ENCODE assay signal across 19 cellular contexts in the genomic region with DNA sequence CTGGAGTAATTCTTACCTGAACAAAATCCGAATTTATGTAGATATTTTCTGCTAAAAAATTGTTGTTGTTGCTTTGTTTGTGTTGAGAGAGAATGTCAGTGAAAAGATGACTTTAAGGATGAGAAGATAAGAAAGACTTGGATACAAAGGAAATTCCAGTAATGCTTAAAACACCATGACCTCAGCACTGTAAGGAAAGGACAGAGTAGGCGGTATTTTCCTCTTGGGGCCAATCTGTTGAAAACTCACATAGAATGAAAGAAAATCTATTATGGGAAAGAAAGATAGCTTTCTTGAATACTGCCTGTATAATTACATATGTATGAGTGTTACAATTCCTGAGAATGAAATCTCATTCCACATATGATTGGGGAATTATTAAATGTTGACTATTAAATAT. TPM values are rescaled to one million over a fixed set of nuclear protein-coding genes. Genes with fewer than 3 reads are reported as not detected.
DNase-seq lines count a peak whose midpoint lies in the region; TF ChIP-seq lines count a peak whose summit lies in the region.
"Had no signal": no experiment of that assay in that cellular context is flagged by ENCODE, and none has a peak within 500 bp of the region (broad histone marks: within the 10 kb centered on the region; RNA-seq: fewer than 3 reads in every experiment).

No MANE protein-coding gene starts in this region.

- CTCF ChIA-PET in Caco-2 (lab: Charles Lee), result no interaction called here

- in situ Hi-C loops in GM23248 (cut with MboI), result loop anchor here (25.0 kb wide), 2 partner anchors 141 to 1009 kb away; no protein-coding TSS in a partner anchor

- H3K9me3 ChIP-seq in GM23248 (ENCODE audit: low read depth) (no peaks in the 10 kb centered on the region), mesodermal cell (ENCODE audit: control insufficient read depth, low read length) (no peaks in the 10 kb centered on the region), spleen (no peaks in the 10 kb centered on the region), Caco-2 (no peaks in the 10 kb centered on the region)
- H3K9me3 ChIP-seq: testis had no signal

- no peaks in the 10 kb centered on the region for H3K4me1 Mint-ChIP-seq in Caco-2 (ENCODE audit: low read depth, unreplicated experiment)
- H3K4me1 Mint-ChIP-seq: activated naive CD8-positive, alpha-beta T cell treated with anti-CD3 and anti-CD28 coated beads for 36 hours; CD4-positive, CD25-positive, alpha-beta regulatory T cell; stimulated activated effector memory CD8-positive, alpha-beta T cell treated with anti-CD3 and anti-CD28 coated beads, Interleukin-12 subunit alpha, Interleukin-12 subunit beta, amount 100 ng/mL, for 72 hours had no signal

- BruUV-seq in Caco-2 (replicated peaks; lab: Mats Ljungman, UMichigan), result no TSS peak

- peak overlapping the region; percentile 76 for H3K27ac ChIP-seq in GM23248
- peak overlapping the region; percentile 33 for H3K27ac ChIP-seq in mesodermal cell (ENCODE audit: low read depth, low read length, severe bottlenecking)
- H3K27ac ChIP-seq in spleen, result peak overlapping the region in 5 of 8 donors; percentile 22 to 55 (median 41)
- H3K27ac ChIP-seq: epithelial cell of prostate had no signal

- H4K20me1 ChIP-seq in GM23248 (ENCODE audit: insufficient read depth), result no peaks in the 10 kb centered on the region

- no peak overlapping the region for H3K4me3 Mint-ChIP-seq in Caco-2 (ENCODE audit: unreplicated experiment)
- H3K4me3 Mint-ChIP-seq: activated CD8-positive, alpha-beta T cell treated with anti-CD3 and anti-CD28 coated beads for 36 hours; activated naive CD8-positive, alpha-beta T cell treated with anti-CD3 and anti-CD28 coated beads for 36 hours; CD4-positive, CD25-positive, alpha-beta regulatory T cell; GM23338; stimulated activated effector memory CD8-positive, alpha-beta T cell treated with anti-CD3 and anti-CD28 coated beads, Interleukin-12 subunit alpha, Interleukin-12 subunit beta, amount 100 ng/mL, for 72 hours had no signal

- DNase-seq in GM23248, result peak; percentile 60
- peak; percentile 4 for DNase-seq in fibroblast of peridontal ligament (ENCODE audit: extremely low read depth)
- DNase-seq in spleen, result no peak
- no peak for DNase-seq in HuH-7 (ENCODE audit: low spot score)
- no peak for DNase-seq in NK-92 (lab: John Stamatoyannopoulos, UW; ENCODE audit: unreplicated experiment)
- DNase-seq in Caco-2, result no peak
- DNase-seq: activated CD8-positive, alpha-beta T cell treated with anti-CD3 and anti-CD28 coated beads for 36 hours; activated effector memory CD4-positive, alpha-beta T cell treated with Interleukin-2 at 50 U/mL for 16 hours; activated naive CD8-positive, alpha-beta T cell treated with anti-CD3 and anti-CD28 coated beads for 36 hours; CD4-positive, CD25-positive, alpha-beta regulatory T cell; EL; foreskin melanocyte; NCI-H1436; stimulated activated CD4-positive, alpha-beta T cell treated with anti-CD3 and anti-CD28 coated beads, Interleukin-4, amount 100 ng/mL, for 24 hours had no signal

- H2AFZ ChIP-seq in GM23248, result peak overlapping the region; percentile 42
- H2AFZ ChIP-seq: GM23338 had no signal

- H3F3A ChIP-seq in GM23248 (ENCODE audit: insufficient read depth), result peaks cover 28% of the 10 kb centered on the region

- H3K4me1 ChIP-seq in GM23248 (ENCODE audit: insufficient read depth), result peaks cover 21% of the 10 kb centered on the region
- peaks cover 28% of the 10 kb centered on the region for H3K4me1 ChIP-seq in mesodermal cell (ENCODE audit: control insufficient read depth, insufficient read depth, low read length, poor library complexity, severe bottlenecking)
- H3K4me1 ChIP-seq in spleen, result peaks cover 0 to 10% (median 3%) of the 10 kb centered on the region in 6 donors
- no peaks in the 10 kb centered on the region for H3K4me1 ChIP-seq in Caco-2
- H3K4me1 ChIP-seq: testis had no signal

- H3K27me3 ChIP-seq in GM23248 (replicated peaks; ENCODE audit: insufficient read depth) (no peaks in the 10 kb centered on the region), spleen (replicated peaks in 1 of 7) (no peaks in the 10 kb centered on the region), Caco-2 (replicated peaks; ENCODE audit: control insufficient read depth, insufficient read depth, low read length) (no peaks in the 10 kb centered on the region)
- H3K27me3 ChIP-seq: testis had no signal

- H3K4me3 ChIP-seq in GM23248 (peak overlapping the region; percentile 29; the same call in 1 of the 2 replicates), mesodermal cell (ENCODE audit: extremely low read depth, insufficient read depth, low read length, poor library complexity, severe bottlenecking) (no peak overlapping the region), spleen (no peak overlapping the region), Caco-2 (ENCODE audit: low read depth, low read length) (no peak overlapping the region)
- H3K4me3 ChIP-seq: GM23338, testis had no signal

- H3K27me3 Mint-ChIP-seq in Caco-2 (ENCODE audit: insufficient read depth, unreplicated experiment), result no peaks in the 10 kb centered on the region

- H3K27ac Mint-ChIP-seq in Caco-2 (ENCODE audit: unreplicated experiment), result no peak overlapping the region
- H3K27ac Mint-ChIP-seq: activated CD8-positive, alpha-beta T cell treated with anti-CD3 and anti-CD28 coated beads for 36 hours; activated naive CD8-positive, alpha-beta T cell treated with anti-CD3 and anti-CD28 coated beads for 36 hours; CD4-positive, CD25-positive, alpha-beta regulatory T cell; GM23338; stimulated activated effector memory CD8-positive, alpha-beta T cell treated with anti-CD3 and anti-CD28 coated beads, Interleukin-12 subunit alpha, Interleukin-12 subunit beta, amount 100 ng/mL, for 72 hours had no signal

- TF ChIP-seq POLR2A in spleen (IDR thresholded peaks at IDR 0.05), result no peak

- H3K9me3 Mint-ChIP-seq in Caco-2 (ENCODE audit: unreplicated experiment), result no peaks in the 10 kb centered on the region
- H3K9me3 Mint-ChIP-seq: activated CD8-positive, alpha-beta T cell treated with anti-CD3 and anti-CD28 coated beads for 36 hours; activated naive CD8-positive, alpha-beta T cell treated with anti-CD3 and anti-CD28 coated beads for 36 hours; GM23338; stimulated activated effector memory CD8-positive, alpha-beta T cell treated with anti-CD3 and anti-CD28 coated beads, Interleukin-12 subunit alpha, Interleukin-12 subunit beta, amount 100 ng/mL, for 72 hours had no signal

- POLR2A ChIA-PET in Caco-2 (lab: Charles Lee), result no interaction called here

- WGBS in GM23248 (ENCODE audit: low coverage in 1 of 2, low lambda C conversion rate in 2 of 2, missing lambda C conversion rate in 2 of 2), 2 experiments, result 61 to 62% methylated on average over 2 of the region's 2 CpGs
- WGBS in mesodermal cell (ENCODE audit: insufficient coverage in 2 of 2), 2 experiments, result 71% methylated on average over 1 of the region's 2 CpGs; no CpG with 5 or more reads in 1 of the 2 experiments
- 53 to 85% (median 67%) methylated on average over 2 of the region's 2 CpGs for whole genome bisulfite sequencing in spleen, 5 donors

- no peaks in the 10 kb centered on the region for H3K9me2 ChIP-seq in GM23248 (ENCODE audit: insufficient read depth)

- TF ChIP-seq CTCF in spleen (IDR thresholded peaks at IDR 0.05 in 8 of 11, conservative IDR thresholded peaks at IDR 0.05 in 3 of 11) (no peak), Caco-2 (IDR thresholded peaks at IDR 0.05; ENCODE audit: insufficient read depth in 1 of 2, low read depth in 1 of 2, low read length in 1 of 2, severe bottlenecking in 1 of 2, unreplicated experiment in 1 of 2) (no peak)

- intact Hi-C loops in spleen (cut with DNase I; ENCODE audit: low total_unique reads) (no loop called here), Caco-2 (cut with micrococcal nuclease; ENCODE audit: unreplicated experiment) (no loop called here)

- H3K4me2 ChIP-seq in GM23248 (ENCODE audit: unreplicated experiment), result peak overlapping the region; percentile 71
- H3K4me2 ChIP-seq: GM23338 had no signal

- H3K9ac ChIP-seq in GM23248, result peak overlapping the region; percentile 17; the same call in 1 of the 2 replicates

- H3K79me2 ChIP-seq in GM23248 (ENCODE audit: insufficient read depth), result no peaks in the 10 kb centered on the region

- no peaks in the 10 kb centered on the region for H3K36me3 ChIP-seq in GM23248 (ENCODE audit: low read depth)
- H3K36me3 ChIP-seq in mesodermal cell (ENCODE audit: control insufficient read depth, insufficient read depth, low read length), result no peaks in the 10 kb centered on the region
- no peaks in the 10 kb centered on the region for H3K36me3 ChIP-seq in spleen
- no peaks in the 10 kb centered on the region for H3K36me3 ChIP-seq in Caco-2 (ENCODE audit: control insufficient read depth, insufficient read depth, low read length)

- H3K36me3 Mint-ChIP-seq in Caco-2 (ENCODE audit: insufficient read depth, unreplicated experiment), result no peaks in the 10 kb centered on the region
- H3K36me3 Mint-ChIP-seq: activated naive CD8-positive, alpha-beta T cell treated with anti-CD3 and anti-CD28 coated beads for 36 hours; CD4-positive, CD25-positive, alpha-beta regulatory T cell; stimulated activated effector memory CD8-positive, alpha-beta T cell treated with anti-CD3 and anti-CD28 coated beads, Interleukin-12 subunit alpha, Interleukin-12 subunit beta, amount 100 ng/mL, for 72 hours had no signal

RNA-seq across cellular contexts. Expression of a gene that starts 49.9 kb away (rescaled TPM):
- total RNA-seq in GM23248 (2014; rRNA removed; shearing (Covaris generic)), result 93.2 and 103 TPM in 2 replicates
- polyA plus RNA-seq in GM23248 (2016; fragmentation: Nextera tagmentation; extraction: Ambion mirVana), result 22.6 and 23.8 TPM in 2 replicates
- 81.6 TPM for polyA plus RNA-seq in mesodermal cell (2013, experiment 1 of 2)
- polyA plus RNA-seq in mesodermal cell (2013, experiment 2 of 2), result 72.1 TPM
- total RNA-seq in spleen, result 10 to 100 TPM; 31.2 to 63.0 (median 45.8) TPM
- 10 to 100 TPM; 37.1 to 63.8 (median 50.3) TPM for polyA plus RNA-seq in spleen
- total RNA-seq in Caco-2 (2022), result 50.4 and 53.8 TPM in 2 replicates

Comparison
In these comparisons a context has a peak if more than half of its experiments do, and no peak if none do; other contexts are left out.
1. DNase-seq: peak in GM23248 (single experiment) and fibroblast of peridontal ligament (single experiment); none in spleen (single experiment), HuH-7 (single experiment), NK-92 (single experiment) and Caco-2 (0 of 2).
2. Peak in every context shown above with its lines, with median percentiles within 50 percentile points of each other: H3K27ac ChIP-seq.